In genomic region chr19:40056505-40056904, GRCh38 we compare ENCODE assay signal across 8 cellular contexts. TPM values are rescaled to one million over a fixed set of nuclear protein-coding genes. Genes with fewer than 3 reads are reported as not detected.
DNase-seq lines count a peak whose midpoint lies in the region; ATAC-seq, FAIRE-seq and TF ChIP-seq lines count a peak whose summit lies in the region.

No MANE protein-coding gene starts in this region.

- H2AFZ ChIP-seq in keratinocyte (ENCODE audit: control insufficient read depth, low read length) = peak overlapping the region; percentile 92

- H3K9me3 ChIP-seq in keratinocyte (ENCODE audit: control insufficient read depth, low read depth, low read length) = peaks cover 2% of the 10 kb centered on the region
- H3K9me3 ChIP-seq in suprapubic skin = peaks cover 16% of the 10 kb centered on the region

- H3K4me3 ChIP-seq in keratinocyte (ENCODE audit: control insufficient read depth in 2 of 3, extremely low read depth in 1 of 3, insufficient read depth in 2 of 3, low read depth in 1 of 3, low read length in 3 of 3) (peak overlapping the region; percentile 64 to 97 (median 84)), suprapubic skin (peak overlapping the region; percentile 63)

- peaks cover 13% of the 10 kb centered on the region for H3K9me3 Mint-ChIP-seq in activated CD4-positive, alpha-beta T cell treated with anti-CD3 and anti-CD28 coated beads for 36 hours (ENCODE audit: low read depth)
- peaks cover 9% of the 10 kb centered on the region for H3K9me3 Mint-ChIP-seq in activated T-helper 17 cell treated with anti-CD3 and anti-CD28 coated beads, Interleukin-2, amount 50 U/mL, for 72 hours

- H3K27me3 ChIP-seq in keratinocyte (ENCODE audit: control insufficient read depth, extremely low read depth, insufficient read depth, low read length) = no peaks in the 10 kb centered on the region
- H3K27me3 ChIP-seq in suprapubic skin = no peaks in the 10 kb centered on the region

- TF ChIP-seq CTCF in keratinocyte (optimal IDR thresholded peaks at IDR 0.05 in 1 of 3, IDR thresholded peaks at IDR 0.05 in 1 of 3, conservative IDR thresholded peaks at IDR 0.05 in 1 of 3; ENCODE audit: extremely low read depth in 1 of 3, insufficient read depth in 2 of 3, low read length in 3 of 3) = no peak
- TF ChIP-seq CTCF in suprapubic skin (IDR thresholded peaks at IDR 0.05) = no peak

- peak overlapping the region; percentile 99 for H3K4me2 ChIP-seq in keratinocyte (ENCODE audit: control insufficient read depth, extremely low read depth, insufficient read depth, low read depth, low read length)

- H3K4me3 Mint-ChIP-seq in activated CD4-positive, alpha-beta T cell treated with anti-CD3 and anti-CD28 coated beads for 36 hours = peak overlapping the region; percentile 93
- H3K4me3 Mint-ChIP-seq in activated T-helper 17 cell treated with anti-CD3 and anti-CD28 coated beads, Interleukin-2, amount 50 U/mL, for 72 hours = peak overlapping the region; percentile 97

- dilution Hi-C loops in keratinocyte (cut with MboI; ENCODE audit: extremely low pct_ligation_motif_present, low sequenced_read_pairs) = no loop called here

- H3K27me3 Mint-ChIP-seq in activated CD4-positive, alpha-beta T cell treated with anti-CD3 and anti-CD28 coated beads for 36 hours = peaks cover 8% of the 10 kb centered on the region
- H3K27me3 Mint-ChIP-seq in activated T-helper 17 cell treated with anti-CD3 and anti-CD28 coated beads, Interleukin-2, amount 50 U/mL, for 72 hours = peaks cover 6% of the 10 kb centered on the region

- H3K4me1 ChIP-seq in keratinocyte (ENCODE audit: control insufficient read depth, extremely low read depth, insufficient read depth, low read length) = peaks cover 11% of the 10 kb centered on the region
- H3K4me1 ChIP-seq in suprapubic skin = peaks cover 24% of the 10 kb centered on the region

- H3K27ac ChIP-seq in keratinocyte (ENCODE audit: control insufficient read depth, insufficient read depth, low read length) (no peak overlapping the region), suprapubic skin (no peak overlapping the region)

- POLR2A ChIA-PET in activated CD4-positive, alpha-beta T cell treated with anti-CD3 and anti-CD28 coated beads for 36 hours (lab: Charles Lee) = interaction anchor here (1.0 to 1.1 kb wide), 2 partner anchors 35 to 86 kb away, joined by 3 read pairs; partner anchors contain the start of gene ZNF780A

- intact Hi-C loops in activated CD4-positive, alpha-beta T cell treated with anti-CD3 and anti-CD28 coated beads for 36 hours (cut with DNase I, micrococcal nuclease) = loop anchor here (1.0 kb wide), 4 partner anchors 34 to 85 kb away; partner anchors contain the start of genes PSMC4 (in 1 of the 2), ZNF546 (in 1 of the 2) and ZNF780A (in 1 of the 2)

- H3K79me2 ChIP-seq in keratinocyte (ENCODE audit: control insufficient read depth, insufficient read depth, low read length) = peaks cover 24% of the 10 kb centered on the region

- peaks cover 38% of the 10 kb centered on the region for H3K4me1 Mint-ChIP-seq in activated CD4-positive, alpha-beta T cell treated with anti-CD3 and anti-CD28 coated beads for 36 hours
- H3K4me1 Mint-ChIP-seq in activated T-helper 17 cell treated with anti-CD3 and anti-CD28 coated beads, Interleukin-2, amount 50 U/mL, for 72 hours = peaks cover 21% of the 10 kb centered on the region

- H3K36me3 Mint-ChIP-seq in activated CD4-positive, alpha-beta T cell treated with anti-CD3 and anti-CD28 coated beads for 36 hours (ENCODE audit: low read depth) = peaks cover 26% of the 10 kb centered on the region
- H3K36me3 Mint-ChIP-seq in activated T-helper 17 cell treated with anti-CD3 and anti-CD28 coated beads, Interleukin-2, amount 50 U/mL, for 72 hours (ENCODE audit: low read depth) = no peaks in the 10 kb centered on the region

- 4% methylated on average over 7 of the region's 7 CpGs for WGBS in suprapubic skin

- ATAC-seq in activated CD4-positive, alpha-beta T cell treated with anti-CD3 and anti-CD28 coated beads for 36 hours = no peak
- ATAC-seq in activated T-helper 17 cell treated with anti-CD3 and anti-CD28 coated beads, Interleukin-2, amount 50 U/mL, for 72 hours (replicated peaks) = peak; percentile 18

- DNase-seq in activated CD4-positive, alpha-beta T cell treated with anti-CD3 and anti-CD28 coated beads for 36 hours = no peak
- no peak for DNase-seq in activated CD4-positive, alpha-beta T cell treated with anti-CD3 and anti-CD28 coated beads for 48 hours
- DNase-seq in keratinocyte (ENCODE audit: low read depth, low spot score) = no peak
- DNase-seq in suprapubic skin (ENCODE audit: low spot score in 2 of 2) = no peak
- DNase-seq in NCI-H1092 treated with DMSO at 0.1 percent for 48 hours (lab: John Stamatoyannopoulos, UW) = no peak
- no peak for DNase-seq in activated CD4-positive, alpha-beta T cell treated with anti-CD3 and anti-CD28 coated beads, Interleukin-2, amount 50 U/mL, for 1 hour
- no peak for DNase-seq in DMS 273 (lab: John Stamatoyannopoulos, UW; ENCODE audit: unreplicated experiment)

- CTCF ChIA-PET in activated CD4-positive, alpha-beta T cell treated with anti-CD3 and anti-CD28 coated beads for 36 hours (lab: Charles Lee) = interaction anchor here (0.7 to 1.4 kb wide), 7 partner anchors 9 to 140 kb away, joined by 3 to 7 read pairs (median 3); partner anchors contain the start of genes PSMC4 and ZNF780A

- FAIRE-seq in keratinocyte (lab: Jason Lieb, UNC) = no peak

- H3K36me3 ChIP-seq in keratinocyte (ENCODE audit: control insufficient read depth in 2 of 2, extremely low read depth in 1 of 2, insufficient read depth in 2 of 2, low read length in 2 of 2) = no peaks in the 10 kb centered on the region
- H3K36me3 ChIP-seq in suprapubic skin = no peaks in the 10 kb centered on the region

- peak overlapping the region; percentile 97 for H3K27ac Mint-ChIP-seq in activated CD4-positive, alpha-beta T cell treated with anti-CD3 and anti-CD28 coated beads for 36 hours
- H3K27ac Mint-ChIP-seq in activated T-helper 17 cell treated with anti-CD3 and anti-CD28 coated beads, Interleukin-2, amount 50 U/mL, for 72 hours = peak overlapping the region; percentile 93

- H3K9ac ChIP-seq in keratinocyte (ENCODE audit: control insufficient read depth, extremely low read depth, insufficient read depth, low read length) = peak overlapping the region; percentile 61

- no peaks in the 10 kb centered on the region for H3K9me1 ChIP-seq in keratinocyte (ENCODE audit: control insufficient read depth, extremely low read depth, insufficient read depth, low read length)

- no peak for TF ChIP-seq POLR2A in suprapubic skin (IDR thresholded peaks at IDR 0.05)

- H4K20me1 ChIP-seq in keratinocyte (ENCODE audit: control insufficient read depth, extremely low read depth, insufficient read depth, low read length) = no peaks in the 10 kb centered on the region

- TF ChIP-seq EP300 in suprapubic skin (IDR thresholded peaks at IDR 0.05) = no peak

RNA-seq across cellular contexts. Expression of gene ZNF780B, which starts 0.5 kb away (rescaled TPM):
- total RNA-seq in activated CD4-positive, alpha-beta T cell treated with anti-CD3 and anti-CD28 coated beads for 36 hours = 10 to 100 TPM; 17.4 to 18.8 TPM
- total RNA-seq in activated T-helper 17 cell treated with anti-CD3 and anti-CD28 coated beads, Interleukin-2, amount 50 U/mL, for 72 hours = 10 to 100 TPM; 12.1 to 20.9 TPM
- polyA plus RNA-seq in keratinocyte = 5.3 to 8.3 TPM (median 6.3 TPM) in 3 replicates
- 4.3 TPM for polyA plus RNA-seq in keratinocyte (2011; ENCODE audit: low read depth)
- polyA plus RNA-seq in keratinocyte (2011; cell fraction: cytosol; rRNA removed) = 4.2 and 4.7 TPM in 2 replicates
- polyA plus RNA-seq in keratinocyte (2011; cell fraction: nucleus; rRNA removed) = 6.7 and 9.9 TPM in 2 replicates
- polyA plus RNA-seq in keratinocyte (2012; ENCODE audit: low replicate concordance) = 2.9 and 5.4 TPM in 2 replicates
- 4.6 to 27.3 TPM (median 5.5 TPM) in 3 replicates for polyA minus RNA-seq in keratinocyte
- 3.5 TPM for polyA minus RNA-seq in keratinocyte (2011; cell fraction: cytosol; rRNA and poly(A)+ RNA removed)
- polyA minus RNA-seq in keratinocyte (2011; cell fraction: nucleus; rRNA and poly(A)+ RNA removed) = 8.3 and 12.6 TPM in 2 replicates
- total RNA-seq in suprapubic skin = 1 to 10 TPM; 5.4 to 9.8 (median 8.5) TPM

RNA-seq across cellular contexts. Expression of gene ZNF780A, which starts 34.2 kb away (rescaled TPM):
- 10 to 100 TPM; 19.2 to 19.4 TPM for total RNA-seq in activated CD4-positive, alpha-beta T cell treated with anti-CD3 and anti-CD28 coated beads for 36 hours
- 10 to 100 TPM; 12.6 to 25.3 TPM for total RNA-seq in activated T-helper 17 cell treated with anti-CD3 and anti-CD28 coated beads, Interleukin-2, amount 50 U/mL, for 72 hours
- 12.2 to 20.3 TPM (median 19.0 TPM) in 3 replicates for polyA plus RNA-seq in keratinocyte
- polyA plus RNA-seq in keratinocyte (2011; ENCODE audit: low read depth) = 10.1 TPM
- polyA plus RNA-seq in keratinocyte (2011; cell fraction: cytosol; rRNA removed) = 14.7 and 16.4 TPM in 2 replicates
- polyA plus RNA-seq in keratinocyte (2011; cell fraction: nucleus; rRNA removed) = 21.9 and 22.5 TPM in 2 replicates
- polyA plus RNA-seq in keratinocyte (2012; ENCODE audit: low replicate concordance) = 11.3 and 15.2 TPM in 2 replicates
- polyA minus RNA-seq in keratinocyte = 0.85 to 20.9 TPM (median 7.6 TPM) in 3 replicates
- polyA minus RNA-seq in keratinocyte (2011; cell fraction: cytosol; rRNA and poly(A)+ RNA removed) = 4.8 TPM
- polyA minus RNA-seq in keratinocyte (2011; cell fraction: nucleus; rRNA and poly(A)+ RNA removed) = 9.2 and 16.4 TPM in 2 replicates
- 10 to 100 TPM in 2 of 4 donors, 1 to 10 TPM in 2; 2.2 to 21.1 (median 7.8) TPM for total RNA-seq in suprapubic skin

RNA-seq across cellular contexts. Expression of gene ZNF546, which starts 59.6 kb away (rescaled TPM):
- 1 to 10 TPM; 6.3 to 6.9 TPM for total RNA-seq in activated CD4-positive, alpha-beta T cell treated with anti-CD3 and anti-CD28 coated beads for 36 hours
- total RNA-seq in activated T-helper 17 cell treated with anti-CD3 and anti-CD28 coated beads, Interleukin-2, amount 50 U/mL, for 72 hours = 10 to 100 TPM in 1 of 2 donors, 1 to 10 TPM in 1; 5.8 to 10.2 TPM
- 0.31 to 0.85 TPM (median 0.52 TPM) in 3 replicates for polyA plus RNA-seq in keratinocyte
- polyA plus RNA-seq in keratinocyte (2011; ENCODE audit: low read depth) = 0.36 TPM
- polyA plus RNA-seq in keratinocyte (2011; cell fraction: cytosol; rRNA removed) = 0.18 and 0.44 TPM in 2 replicates
- 0.64 and 0.68 TPM in 2 replicates for polyA plus RNA-seq in keratinocyte (2011; cell fraction: nucleus; rRNA removed)
- 0.21 and 0.23 TPM in 2 replicates for polyA plus RNA-seq in keratinocyte (2012; ENCODE audit: low replicate concordance)
- polyA minus RNA-seq in keratinocyte = 0.03 to 1.9 TPM (median 0.63 TPM) in 3 replicates
- polyA minus RNA-seq in keratinocyte (2011; cell fraction: cytosol; rRNA and poly(A)+ RNA removed) = 0.96 TPM
- 2.9 and 3.4 TPM in 2 replicates for polyA minus RNA-seq in keratinocyte (2011; cell fraction: nucleus; rRNA and poly(A)+ RNA removed)
- total RNA-seq in suprapubic skin = 1 to 10 TPM in 2 of 4 donors, under 1 TPM in 2; 0.72 to 6.2 (median 1.5) TPM
